ENCODE assay signal across 1 cellular context in the genomic region with DNA sequence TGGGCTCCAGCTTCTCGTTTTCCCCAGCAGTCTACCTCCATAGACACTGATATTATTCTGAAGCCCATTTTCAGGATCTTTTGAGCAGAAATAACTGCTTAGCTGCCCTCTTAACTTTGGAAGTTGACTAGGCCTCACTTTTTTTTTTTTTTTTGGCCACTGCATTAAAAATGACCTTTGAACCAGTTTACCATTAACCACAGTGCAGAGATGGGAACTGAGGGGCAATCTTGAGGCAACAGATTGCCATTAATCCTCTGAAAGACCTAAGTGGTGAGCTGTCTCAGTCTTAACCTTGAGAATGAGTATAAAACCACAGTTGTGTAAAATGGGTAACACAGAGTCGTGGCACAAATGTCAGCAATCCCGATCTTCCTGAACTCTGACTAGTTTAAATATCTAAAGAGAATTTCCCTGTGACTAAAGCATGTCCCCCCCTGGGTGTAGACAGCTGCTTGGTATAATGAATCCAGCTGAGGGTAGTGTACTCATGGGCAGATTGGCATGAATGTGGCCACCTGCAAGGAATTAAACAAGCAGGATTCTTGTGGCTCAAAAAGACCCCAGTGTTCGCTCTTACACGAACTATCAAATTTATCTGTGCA.
TF ChIP-seq lines count a peak whose summit lies in the region.

No MANE protein-coding gene starts in this region.

TF ChIP-seq in HepG2, 621 proteins besides CTCF, POLR2A, EP300 and RAD21 (continued from another document and continues in another):
- TF ChIP-seq ZNF709 (CRISPR knock-in tag; IDR thresholded peaks at IDR 0.05) (no peak), SOX6 (IDR thresholded peaks at IDR 0.05) (no peak), SOX6 (CRISPR knock-in tag; IDR thresholded peaks at IDR 0.05) (0 out of 2 replicates have a peak, but pooled peaks have one; percentile 21), KDM5A (IDR thresholded peaks at IDR 0.05; ENCODE audit: borderline replicate concordance, low read length) (no peak), ZNF3 (CRISPR knock-in tag; IDR thresholded peaks at IDR 0.05) (no peak), SRY (CRISPR knock-in tag; IDR thresholded peaks at IDR 0.05) (no peak), CHCHD3 (CRISPR knock-in tag; IDR thresholded peaks at IDR 0.05) (no peak), ZNF354B (CRISPR knock-in tag; IDR thresholded peaks at IDR 0.05) (no peak), POGZ (CRISPR knock-in tag; IDR thresholded peaks at IDR 0.05) (0 out of 2 replicates have a peak, but pooled peaks have one; percentile 16), KDM1A (CRISPR knock-in tag; IDR thresholded peaks at IDR 0.05) (no peak), SKI (IDR thresholded peaks at IDR 0.05; ENCODE audit: partially characterized antibody) (no peak), MYNN (CRISPR knock-in tag; IDR thresholded peaks at IDR 0.05; ENCODE audit: low read depth) (no peak), KDM3A (CRISPR knock-in tag; IDR thresholded peaks at IDR 0.05; ENCODE audit: low read depth) (no peak), ZNF562 (CRISPR knock-in tag; IDR thresholded peaks at IDR 0.05; ENCODE audit: borderline replicate concordance) (no peak), NFIC (IDR thresholded peaks at IDR 0.05; ENCODE audit: low read length) (no peak), ZNF292 (CRISPR knock-in tag; IDR thresholded peaks at IDR 0.05; ENCODE audit: borderline replicate concordance, low read depth) (no peak), GABPA (IDR thresholded peaks at IDR 0.05; ENCODE audit: low read depth, low read length) (no peak), GABPA (CRISPR knock-in tag; IDR thresholded peaks at IDR 0.05; ENCODE audit: low read depth) (no peak), ASH2L (IDR thresholded peaks at IDR 0.05; ENCODE audit: insufficient read length, low read depth, low read length) (peak; percentile 28), HNF4A (CRISPR knock-in tag; IDR thresholded peaks at IDR 0.05) (peak; percentile 76), ZNF670 (CRISPR knock-in tag; IDR thresholded peaks at IDR 0.05; ENCODE audit: borderline replicate concordance) (no peak)
- TF ChIP-seq, protein P1, sequence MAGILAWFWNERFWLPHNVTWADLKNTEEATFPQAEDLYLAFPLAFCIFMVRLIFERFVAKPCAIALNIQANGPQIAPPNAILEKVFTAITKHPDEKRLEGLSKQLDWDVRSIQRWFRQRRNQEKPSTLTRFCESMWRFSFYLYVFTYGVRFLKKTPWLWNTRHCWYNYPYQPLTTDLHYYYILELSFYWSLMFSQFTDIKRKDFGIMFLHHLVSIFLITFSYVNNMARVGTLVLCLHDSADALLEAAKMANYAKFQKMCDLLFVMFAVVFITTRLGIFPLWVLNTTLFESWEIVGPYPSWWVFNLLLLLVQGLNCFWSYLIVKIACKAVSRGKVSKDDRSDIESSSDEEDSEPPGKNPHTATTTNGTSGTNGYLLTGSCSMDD (CRISPR knock-in tag; IDR thresholded peaks at IDR 0.05) = no peak
- TF ChIP-seq, protein P2, sequence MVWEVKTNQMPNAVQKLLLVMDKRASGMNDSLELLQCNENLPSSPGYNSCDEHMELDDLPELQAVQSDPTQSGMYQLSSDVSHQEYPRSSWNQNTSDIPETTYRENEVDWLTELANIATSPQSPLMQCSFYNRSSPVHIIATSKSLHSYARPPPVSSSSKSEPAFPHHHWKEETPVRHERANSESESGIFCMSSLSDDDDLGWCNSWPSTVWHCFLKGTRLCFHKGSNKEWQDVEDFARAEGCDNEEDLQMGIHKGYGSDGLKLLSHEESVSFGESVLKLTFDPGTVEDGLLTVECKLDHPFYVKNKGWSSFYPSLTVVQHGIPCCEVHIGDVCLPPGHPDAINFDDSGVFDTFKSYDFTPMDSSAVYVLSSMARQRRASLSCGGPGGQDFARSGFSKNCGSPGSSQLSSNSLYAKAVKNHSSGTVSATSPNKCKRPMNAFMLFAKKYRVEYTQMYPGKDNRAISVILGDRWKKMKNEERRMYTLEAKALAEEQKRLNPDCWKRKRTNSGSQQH (CRISPR knock-in tag; IDR thresholded peaks at IDR 0.05; ENCODE audit: low read depth) = no peak
- TF ChIP-seq, protein P3, sequence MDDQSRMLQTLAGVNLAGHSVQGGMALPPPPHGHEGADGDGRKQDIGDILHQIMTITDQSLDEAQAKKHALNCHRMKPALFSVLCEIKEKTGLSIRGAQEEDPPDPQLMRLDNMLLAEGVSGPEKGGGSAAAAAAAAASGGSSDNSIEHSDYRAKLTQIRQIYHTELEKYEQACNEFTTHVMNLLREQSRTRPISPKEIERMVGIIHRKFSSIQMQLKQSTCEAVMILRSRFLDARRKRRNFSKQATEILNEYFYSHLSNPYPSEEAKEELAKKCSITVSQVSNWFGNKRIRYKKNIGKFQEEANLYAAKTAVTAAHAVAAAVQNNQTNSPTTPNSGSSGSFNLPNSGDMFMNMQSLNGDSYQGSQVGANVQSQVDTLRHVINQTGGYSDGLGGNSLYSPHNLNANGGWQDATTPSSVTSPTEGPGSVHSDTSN (CRISPR knock-in tag; IDR thresholded peaks at IDR 0.05; ENCODE audit: borderline replicate concordance) = no peak
- TF ChIP-seq, protein P4, sequence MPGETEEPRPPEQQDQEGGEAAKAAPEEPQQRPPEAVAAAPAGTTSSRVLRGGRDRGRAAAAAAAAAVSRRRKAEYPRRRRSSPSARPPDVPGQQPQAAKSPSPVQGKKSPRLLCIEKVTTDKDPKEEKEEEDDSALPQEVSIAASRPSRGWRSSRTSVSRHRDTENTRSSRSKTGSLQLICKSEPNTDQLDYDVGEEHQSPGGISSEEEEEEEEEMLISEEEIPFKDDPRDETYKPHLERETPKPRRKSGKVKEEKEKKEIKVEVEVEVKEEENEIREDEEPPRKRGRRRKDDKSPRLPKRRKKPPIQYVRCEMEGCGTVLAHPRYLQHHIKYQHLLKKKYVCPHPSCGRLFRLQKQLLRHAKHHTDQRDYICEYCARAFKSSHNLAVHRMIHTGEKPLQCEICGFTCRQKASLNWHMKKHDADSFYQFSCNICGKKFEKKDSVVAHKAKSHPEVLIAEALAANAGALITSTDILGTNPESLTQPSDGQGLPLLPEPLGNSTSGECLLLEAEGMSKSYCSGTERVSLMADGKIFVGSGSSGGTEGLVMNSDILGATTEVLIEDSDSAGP (CRISPR knock-in tag; IDR thresholded peaks at IDR 0.05; ENCODE audit: borderline replicate concordance) = no peak
- TF ChIP-seq, protein P5, sequence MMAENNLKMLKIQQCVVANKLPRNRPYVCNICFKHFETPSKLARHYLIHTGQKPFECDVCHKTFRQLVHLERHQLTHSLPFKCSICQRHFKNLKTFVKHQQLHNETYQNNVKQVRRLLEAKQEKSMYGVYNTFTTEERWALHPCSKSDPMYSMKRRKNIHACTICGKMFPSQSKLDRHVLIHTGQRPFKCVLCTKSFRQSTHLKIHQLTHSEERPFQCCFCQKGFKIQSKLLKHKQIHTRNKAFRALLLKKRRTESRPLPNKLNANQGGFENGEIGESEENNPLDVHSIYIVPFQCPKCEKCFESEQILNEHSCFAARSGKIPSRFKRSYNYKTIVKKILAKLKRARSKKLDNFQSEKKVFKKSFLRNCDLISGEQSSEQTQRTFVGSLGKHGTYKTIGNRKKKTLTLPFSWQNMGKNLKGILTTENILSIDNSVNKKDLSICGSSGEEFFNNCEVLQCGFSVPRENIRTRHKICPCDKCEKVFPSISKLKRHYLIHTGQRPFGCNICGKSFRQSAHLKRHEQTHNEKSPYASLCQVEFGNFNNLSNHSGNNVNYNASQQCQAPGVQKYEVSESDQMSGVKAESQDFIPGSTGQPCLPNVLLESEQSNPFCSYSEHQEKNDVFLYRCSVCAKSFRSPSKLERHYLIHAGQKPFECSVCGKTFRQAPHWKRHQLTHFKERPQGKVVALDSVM (CRISPR knock-in tag; IDR thresholded peaks at IDR 0.05) = no peak
- TF ChIP-seq, protein P6, sequence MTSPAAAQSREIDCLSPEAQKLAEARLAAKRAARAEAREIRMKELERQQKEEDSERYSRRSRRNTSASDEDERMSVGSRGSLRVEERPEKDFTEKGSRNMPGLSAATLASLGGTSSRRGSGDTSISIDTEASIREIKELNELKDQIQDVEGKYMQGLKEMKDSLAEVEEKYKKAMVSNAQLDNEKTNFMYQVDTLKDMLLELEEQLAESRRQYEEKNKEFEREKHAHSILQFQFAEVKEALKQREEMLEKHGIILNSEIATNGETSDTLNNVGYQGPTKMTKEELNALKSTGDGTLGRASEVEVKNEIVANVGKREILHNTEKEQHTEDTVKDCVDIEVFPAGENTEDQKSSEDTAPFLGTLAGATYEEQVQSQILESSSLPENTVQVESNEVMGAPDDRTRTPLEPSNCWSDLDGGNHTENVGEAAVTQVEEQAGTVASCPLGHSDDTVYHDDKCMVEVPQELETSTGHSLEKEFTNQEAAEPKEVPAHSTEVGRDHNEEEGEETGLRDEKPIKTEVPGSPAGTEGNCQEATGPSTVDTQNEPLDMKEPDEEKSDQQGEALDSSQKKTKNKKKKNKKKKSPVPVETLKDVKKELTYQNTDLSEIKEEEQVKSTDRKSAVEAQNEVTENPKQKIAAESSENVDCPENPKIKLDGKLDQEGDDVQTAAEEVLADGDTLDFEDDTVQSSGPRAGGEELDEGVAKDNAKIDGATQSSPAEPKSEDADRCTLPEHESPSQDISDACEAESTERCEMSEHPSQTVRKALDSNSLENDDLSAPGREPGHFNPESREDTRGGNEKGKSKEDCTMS (CRISPR knock-in tag; conservative IDR thresholded peaks at IDR 0.05) = no peak
- TF ChIP-seq, protein P7, sequence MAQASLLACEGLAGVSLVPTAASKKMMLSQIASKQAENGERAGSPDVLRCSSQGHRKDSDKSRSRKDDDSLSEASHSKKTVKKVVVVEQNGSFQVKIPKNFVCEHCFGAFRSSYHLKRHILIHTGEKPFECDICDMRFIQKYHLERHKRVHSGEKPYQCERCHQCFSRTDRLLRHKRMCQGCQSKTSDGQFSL (CRISPR knock-in tag; IDR thresholded peaks at IDR 0.05) = no peak
- TF ChIP-seq, protein P8, sequence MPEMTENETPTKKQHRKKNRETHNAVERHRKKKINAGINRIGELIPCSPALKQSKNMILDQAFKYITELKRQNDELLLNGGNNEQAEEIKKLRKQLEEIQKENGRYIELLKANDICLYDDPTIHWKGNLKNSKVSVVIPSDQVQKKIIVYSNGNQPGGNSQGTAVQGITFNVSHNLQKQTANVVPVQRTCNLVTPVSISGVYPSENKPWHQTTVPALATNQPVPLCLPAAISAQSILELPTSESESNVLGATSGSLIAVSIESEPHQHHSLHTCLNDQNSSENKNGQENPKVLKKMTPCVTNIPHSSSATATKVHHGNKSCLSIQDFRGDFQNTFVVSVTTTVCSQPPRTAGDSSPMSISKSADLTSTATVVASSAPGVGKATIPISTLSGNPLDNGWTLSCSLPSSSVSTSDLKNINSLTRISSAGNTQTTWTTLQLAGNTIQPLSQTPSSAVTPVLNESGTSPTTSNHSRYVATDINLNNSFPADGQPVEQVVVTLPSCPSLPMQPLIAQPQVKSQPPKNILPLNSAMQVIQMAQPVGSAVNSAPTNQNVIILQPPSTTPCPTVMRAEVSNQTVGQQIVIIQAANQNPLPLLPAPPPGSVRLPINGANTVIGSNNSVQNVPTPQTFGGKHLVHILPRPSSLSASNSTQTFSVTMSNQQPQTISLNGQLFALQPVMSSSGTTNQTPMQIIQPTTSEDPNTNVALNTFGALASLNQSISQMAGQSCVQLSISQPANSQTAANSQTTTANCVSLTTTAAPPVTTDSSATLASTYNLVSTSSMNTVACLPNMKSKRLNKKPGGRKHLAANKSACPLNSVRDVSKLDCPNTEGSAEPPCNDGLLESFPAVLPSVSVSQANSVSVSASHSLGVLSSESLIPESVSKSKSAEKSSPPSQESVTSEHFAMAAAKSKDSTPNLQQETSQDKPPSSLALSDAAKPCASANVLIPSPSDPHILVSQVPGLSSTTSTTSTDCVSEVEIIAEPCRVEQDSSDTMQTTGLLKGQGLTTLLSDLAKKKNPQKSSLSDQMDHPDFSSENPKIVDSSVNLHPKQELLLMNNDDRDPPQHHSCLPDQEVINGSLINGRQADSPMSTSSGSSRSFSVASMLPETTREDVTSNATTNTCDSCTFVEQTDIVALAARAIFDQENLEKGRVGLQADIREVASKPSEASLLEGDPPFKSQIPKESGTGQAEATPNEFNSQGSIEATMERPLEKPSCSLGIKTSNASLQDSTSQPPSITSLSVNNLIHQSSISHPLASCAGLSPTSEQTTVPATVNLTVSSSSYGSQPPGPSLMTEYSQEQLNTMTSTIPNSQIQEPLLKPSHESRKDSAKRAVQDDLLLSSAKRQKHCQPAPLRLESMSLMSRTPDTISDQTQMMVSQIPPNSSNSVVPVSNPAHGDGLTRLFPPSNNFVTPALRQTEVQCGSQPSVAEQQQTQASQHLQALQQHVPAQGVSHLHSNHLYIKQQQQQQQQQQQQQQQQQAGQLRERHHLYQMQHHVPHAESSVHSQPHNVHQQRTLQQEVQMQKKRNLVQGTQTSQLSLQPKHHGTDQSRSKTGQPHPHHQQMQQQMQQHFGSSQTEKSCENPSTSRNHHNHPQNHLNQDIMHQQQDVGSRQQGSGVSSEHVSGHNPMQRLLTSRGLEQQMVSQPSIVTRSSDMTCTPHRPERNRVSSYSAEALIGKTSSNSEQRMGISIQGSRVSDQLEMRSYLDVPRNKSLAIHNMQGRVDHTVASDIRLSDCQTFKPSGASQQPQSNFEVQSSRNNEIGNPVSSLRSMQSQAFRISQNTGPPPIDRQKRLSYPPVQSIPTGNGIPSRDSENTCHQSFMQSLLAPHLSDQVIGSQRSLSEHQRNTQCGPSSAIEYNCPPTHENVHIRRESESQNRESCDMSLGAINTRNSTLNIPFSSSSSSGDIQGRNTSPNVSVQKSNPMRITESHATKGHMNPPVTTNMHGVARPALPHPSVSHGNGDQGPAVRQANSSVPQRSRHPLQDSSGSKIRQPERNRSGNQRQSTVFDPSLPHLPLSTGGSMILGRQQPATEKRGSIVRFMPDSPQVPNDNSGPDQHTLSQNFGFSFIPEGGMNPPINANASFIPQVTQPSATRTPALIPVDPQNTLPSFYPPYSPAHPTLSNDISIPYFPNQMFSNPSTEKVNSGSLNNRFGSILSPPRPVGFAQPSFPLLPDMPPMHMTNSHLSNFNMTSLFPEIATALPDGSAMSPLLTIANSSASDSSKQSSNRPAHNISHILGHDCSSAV (CRISPR knock-in tag; IDR thresholded peaks at IDR 0.05; ENCODE audit: borderline replicate concordance) = no peak
- TF ChIP-seq, protein P9, sequence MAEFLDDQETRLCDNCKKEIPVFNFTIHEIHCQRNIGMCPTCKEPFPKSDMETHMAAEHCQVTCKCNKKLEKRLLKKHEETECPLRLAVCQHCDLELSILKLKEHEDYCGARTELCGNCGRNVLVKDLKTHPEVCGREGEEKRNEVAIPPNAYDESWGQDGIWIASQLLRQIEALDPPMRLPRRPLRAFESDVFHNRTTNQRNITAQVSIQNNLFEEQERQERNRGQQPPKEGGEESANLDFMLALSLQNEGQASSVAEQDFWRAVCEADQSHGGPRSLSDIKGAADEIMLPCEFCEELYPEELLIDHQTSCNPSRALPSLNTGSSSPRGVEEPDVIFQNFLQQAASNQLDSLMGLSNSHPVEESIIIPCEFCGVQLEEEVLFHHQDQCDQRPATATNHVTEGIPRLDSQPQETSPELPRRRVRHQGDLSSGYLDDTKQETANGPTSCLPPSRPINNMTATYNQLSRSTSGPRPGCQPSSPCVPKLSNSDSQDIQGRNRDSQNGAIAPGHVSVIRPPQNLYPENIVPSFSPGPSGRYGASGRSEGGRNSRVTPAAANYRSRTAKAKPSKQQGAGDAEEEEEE (CRISPR knock-in tag; IDR thresholded peaks at IDR 0.05; ENCODE audit: borderline replicate concordance) = no peak
- TF ChIP-seq, protein P10, sequence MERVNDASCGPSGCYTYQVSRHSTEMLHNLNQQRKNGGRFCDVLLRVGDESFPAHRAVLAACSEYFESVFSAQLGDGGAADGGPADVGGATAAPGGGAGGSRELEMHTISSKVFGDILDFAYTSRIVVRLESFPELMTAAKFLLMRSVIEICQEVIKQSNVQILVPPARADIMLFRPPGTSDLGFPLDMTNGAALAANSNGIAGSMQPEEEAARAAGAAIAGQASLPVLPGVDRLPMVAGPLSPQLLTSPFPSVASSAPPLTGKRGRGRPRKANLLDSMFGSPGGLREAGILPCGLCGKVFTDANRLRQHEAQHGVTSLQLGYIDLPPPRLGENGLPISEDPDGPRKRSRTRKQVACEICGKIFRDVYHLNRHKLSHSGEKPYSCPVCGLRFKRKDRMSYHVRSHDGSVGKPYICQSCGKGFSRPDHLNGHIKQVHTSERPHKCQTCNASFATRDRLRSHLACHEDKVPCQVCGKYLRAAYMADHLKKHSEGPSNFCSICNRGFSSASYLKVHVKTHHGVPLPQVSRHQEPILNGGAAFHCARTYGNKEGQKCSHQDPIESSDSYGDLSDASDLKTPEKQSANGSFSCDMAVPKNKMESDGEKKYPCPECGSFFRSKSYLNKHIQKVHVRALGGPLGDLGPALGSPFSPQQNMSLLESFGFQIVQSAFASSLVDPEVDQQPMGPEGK (CRISPR knock-in tag; IDR thresholded peaks at IDR 0.05) = no peak
